8 cellular contexts compared by ENCODE assay signal in genomic region chr1:1729116-1729816, GRCh38. TPM values are rescaled to one million over a fixed set of nuclear protein-coding genes. Genes with fewer than 3 reads are reported as not detected.
DNase-seq lines count a peak whose midpoint lies in the region; TF ChIP-seq lines count a peak whose summit lies in the region.
"Not testable (repeated sequence)": the region's sequence is repeated elsewhere in the genome, so short reads cannot be mapped to it uniquely, and the experiment has no call there.

No MANE protein-coding gene starts in this region.

- DNase-seq in HL-60 (ENCODE audit: low read depth in 1 of 2, low spot score in 1 of 2); T-helper 2 cell treated with Interferon-gamma antibody and Interleukin-4, amounts not matched to agents 5 μg/mL and 100 μg/mL, for 36 hours (ENCODE audit: low spot score); activated T-cell treated with anti-CD3 and anti-CD28 coated beads, Interleukin-2, amount 50 U/mL, for 24 hours; MCF 10A (ENCODE audit: unreplicated experiment); left ventricle myocardium inferior: not testable (repeated sequence)

- peak overlapping the region in 7 of 11 experiments; percentile 16 to 85 (median 71); a peak in 13 of 22 replicates for H3K27ac ChIP-seq in BLaER1 treated with 17β-estradiol and CSF1 and Interleukin-3, amounts not matched to agents 10 nM and 100 nM
- H3K27ac ChIP-seq in HL-60 (replicated peaks) (peak overlapping the region; percentile 69), left ventricle myocardium inferior (replicated peaks) (peak overlapping the region; percentile 58), neutrophil (peak overlapping the region; percentile 60), subcutaneous abdominal adipose tissue (ENCODE audit: low read depth, low read length) (peak overlapping the region; percentile 56)

- peak overlapping the region; percentile 99 for H3K27ac Mint-ChIP-seq in T-helper 2 cell treated with Interferon-gamma antibody and Interleukin-4, amounts not matched to agents 5 μg/mL and 100 μg/mL, for 36 hours
- peak overlapping the region; percentile 50 for H3K27ac Mint-ChIP-seq in activated T-cell treated with anti-CD3 and anti-CD28 coated beads, Interleukin-2, amount 50 U/mL, for 24 hours
- peak overlapping the region; percentile 88 for H3K27ac Mint-ChIP-seq in MCF 10A (ENCODE audit: low read depth, unreplicated experiment)

- H3K9me3 Mint-ChIP-seq in T-helper 2 cell treated with Interferon-gamma antibody and Interleukin-4, amounts not matched to agents 5 μg/mL and 100 μg/mL, for 36 hours; activated T-cell treated with anti-CD3 and anti-CD28 coated beads, Interleukin-2, amount 50 U/mL, for 24 hours; MCF 10A (ENCODE audit: unreplicated experiment): not testable (repeated sequence)

- intact Hi-C loops in MCF 10A (cut with micrococcal nuclease); left ventricle myocardium inferior (cut with micrococcal nuclease): not testable (repeated sequence)

- H4K20me1 ChIP-seq in BLaER1 treated with 17β-estradiol and CSF1 and Interleukin-3, amounts not matched to agents 10 nM and 100 nM: not testable (repeated sequence)

- H3K36me3 ChIP-seq in BLaER1 treated with 17β-estradiol and CSF1 and Interleukin-3, amounts not matched to agents 10 nM and 100 nM: peaks cover 36 to 73% (median 50%) of the 10 kb centered on the region in 11 experiments
- peaks cover 34% of the 10 kb centered on the region for H3K36me3 ChIP-seq in left ventricle myocardium inferior
- peaks cover 31% of the 10 kb centered on the region for H3K36me3 ChIP-seq in neutrophil
- peaks cover 0 to 37% (median 16%) of the 10 kb centered on the region in 5 donors for H3K36me3 ChIP-seq in subcutaneous abdominal adipose tissue (ENCODE audit: control insufficient read depth in 5 of 5, insufficient read depth in 5 of 5, low read length in 5 of 5)

- H3K4me1 Mint-ChIP-seq in T-helper 2 cell treated with Interferon-gamma antibody and Interleukin-4, amounts not matched to agents 5 μg/mL and 100 μg/mL, for 36 hours (ENCODE audit: low read depth): peaks cover 12% of the 10 kb centered on the region
- H3K4me1 Mint-ChIP-seq in activated T-cell treated with anti-CD3 and anti-CD28 coated beads, Interleukin-2, amount 50 U/mL, for 24 hours (ENCODE audit: low read depth): peaks cover 11% of the 10 kb centered on the region
- H3K4me1 Mint-ChIP-seq in MCF 10A (ENCODE audit: insufficient read depth, unreplicated experiment): not testable (repeated sequence)

- peaks cover 28% of the 10 kb centered on the region for H3K36me3 Mint-ChIP-seq in T-helper 2 cell treated with Interferon-gamma antibody and Interleukin-4, amounts not matched to agents 5 μg/mL and 100 μg/mL, for 36 hours (ENCODE audit: low read depth)
- H3K36me3 Mint-ChIP-seq in activated T-cell treated with anti-CD3 and anti-CD28 coated beads, Interleukin-2, amount 50 U/mL, for 24 hours (ENCODE audit: low read depth): peaks cover 38% of the 10 kb centered on the region
- peaks cover 75% of the 10 kb centered on the region for H3K36me3 Mint-ChIP-seq in MCF 10A (ENCODE audit: insufficient read depth, unreplicated experiment)

- CTCF ChIA-PET in MCF 10A (lab: Yijun Ruan, JAX): interaction anchor here (0.6 kb wide), 1 partner anchor 163 kb away, joined by 3 read pairs; no protein-coding TSS in a partner anchor

- H3K4me1 ChIP-seq in BLaER1 treated with 17β-estradiol and CSF1 and Interleukin-3, amounts not matched to agents 10 nM and 100 nM: peaks cover 0 to 20% (median 12%) of the 10 kb centered on the region in 10 experiments; a peak in 12 of 20 replicates
- not testable (repeated sequence) for H3K4me1 ChIP-seq in left ventricle myocardium inferior
- H3K4me1 ChIP-seq in neutrophil (ENCODE audit: control insufficient read depth in 1 of 2, insufficient read depth in 1 of 2, low read depth in 1 of 2, low read length in 1 of 2) (peaks cover 8 to 13% of the 10 kb centered on the region in 2 experiments), subcutaneous abdominal adipose tissue (ENCODE audit: control insufficient read depth in 5 of 5, insufficient read depth in 5 of 5, low read length in 5 of 5) (peaks cover 0 to 15% (median 5%) of the 10 kb centered on the region in 5 donors)

- BruUV-seq in MCF 10A (replicated peaks; lab: Mats Ljungman, UMichigan): not testable (repeated sequence)

- H3K4me2 ChIP-seq in BLaER1 treated with 17β-estradiol and CSF1 and Interleukin-3, amounts not matched to agents 10 nM and 100 nM: peak overlapping the region in 5 of 11 experiments; percentile 60 to 85 (median 67); a peak in 11 of 22 replicates

- peak overlapping the region in 9 of 11 experiments; percentile 3 to 74 (median 56); a peak in 15 of 22 replicates for H3K9ac ChIP-seq in BLaER1 treated with 17β-estradiol and CSF1 and Interleukin-3, amounts not matched to agents 10 nM and 100 nM
- peak overlapping the region in 2 of 5 donors; percentile 21 to 35 for H3K9ac ChIP-seq in subcutaneous abdominal adipose tissue (ENCODE audit: low read length in 5 of 5)

- H3K27me3 ChIP-seq in BLaER1 treated with 17β-estradiol and CSF1 and Interleukin-3, amounts not matched to agents 10 nM and 100 nM; HL-60 (ENCODE audit: insufficient read depth, poor library complexity, severe bottlenecking); left ventricle myocardium inferior (ENCODE audit: low read depth); neutrophil; subcutaneous abdominal adipose tissue (ENCODE audit: control insufficient read depth in 5 of 5, insufficient read depth in 4 of 5, low read length in 5 of 5): not testable (repeated sequence)

- POLR2A ChIA-PET in MCF 10A (lab: Yijun Ruan, JAX): interaction anchor here (0.9 to 1.1 kb wide), 2 partner anchors 12 to 63 kb away, joined by 3 read pairs; no protein-coding TSS in a partner anchor

- peak overlapping the region; percentile 83 for H3K4me3 Mint-ChIP-seq in T-helper 2 cell treated with Interferon-gamma antibody and Interleukin-4, amounts not matched to agents 5 μg/mL and 100 μg/mL, for 36 hours
- not testable (repeated sequence) for H3K4me3 Mint-ChIP-seq in activated T-cell treated with anti-CD3 and anti-CD28 coated beads, Interleukin-2, amount 50 U/mL, for 24 hours; MCF 10A (ENCODE audit: unreplicated experiment)

- not testable (repeated sequence) for TF ChIP-seq CTCF in HL-60 (IDR thresholded peaks at IDR 0.05; ENCODE audit: insufficient read depth, low read length); MCF 10A (IDR thresholded peaks at IDR 0.05; ENCODE audit: unreplicated experiment); left ventricle myocardium inferior (IDR thresholded peaks at IDR 0.05; ENCODE audit: borderline replicate concordance); neutrophil (IDR thresholded peaks at IDR 0.05)

- H3K9me3 ChIP-seq in BLaER1 treated with 17β-estradiol and CSF1 and Interleukin-3, amounts not matched to agents 10 nM and 100 nM (replicated peaks in 1 of 11); left ventricle myocardium inferior (replicated peaks); neutrophil; subcutaneous abdominal adipose tissue (ENCODE audit: control insufficient read depth in 5 of 5, low read length in 5 of 5): not testable (repeated sequence)

- not testable (repeated sequence) for H3K4me3 ChIP-seq in BLaER1 treated with 17β-estradiol and CSF1 and Interleukin-3, amounts not matched to agents 10 nM and 100 nM; HL-60 (replicated peaks; ENCODE audit: insufficient read depth, low read length); left ventricle myocardium inferior; neutrophil (ENCODE audit: low read depth in 1 of 2, low read length in 1 of 2); subcutaneous abdominal adipose tissue (ENCODE audit: low read depth in 1 of 5, low read length in 5 of 5)

- H3K27me3 Mint-ChIP-seq in T-helper 2 cell treated with Interferon-gamma antibody and Interleukin-4, amounts not matched to agents 5 μg/mL and 100 μg/mL, for 36 hours (ENCODE audit: low read depth); activated T-cell treated with anti-CD3 and anti-CD28 coated beads, Interleukin-2, amount 50 U/mL, for 24 hours; MCF 10A (ENCODE audit: insufficient read depth, unreplicated experiment): not testable (repeated sequence)

RNA-seq across cellular contexts. Expression of gene CDK11A, which starts 5.1 kb away (rescaled TPM):
- 43.8 and 54.0 TPM in 2 replicates for total RNA-seq in MCF 10A (2022)
- 21.7 TPM for total RNA-seq in left ventricle myocardium inferior

RNA-seq across cellular contexts. Expression of gene SLC35E2B, which starts 36.7 kb away (rescaled TPM):
- total RNA-seq in MCF 10A (2022) (35.4 and 38.1 TPM in 2 replicates), left ventricle myocardium inferior (20.2 TPM)

RNA-seq across cellular contexts. Expression of gene NADK, which starts 49.0 kb away (rescaled TPM):
- total RNA-seq in MCF 10A (2022) (106 and 107 TPM in 2 replicates), left ventricle myocardium inferior (25.3 TPM)
